ENCODE assay signal across 1 cellular context in genomic region chr9:124776952-124777645, GRCh38.
TF ChIP-seq lines count a peak whose summit lies in the region.

TSS of gene OLFML2A (plus strand) at chr9:124777133. CDS start at chr9:124777271, 138 bp downstream.

TF ChIP-seq in WTC11, 78 proteins besides CTCF, POLR2A, EP300 and RAD21 (continued from another document):
- no peak for TF ChIP-seq ZBTB43 (CRISPR knock-in tag; IDR thresholded peaks at IDR 0.05)
- peak; percentile 88; the same call in 1 of the 2 replicates for TF ChIP-seq KAT7 (CRISPR knock-in tag; IDR thresholded peaks at IDR 0.05; ENCODE audit: borderline replicate concordance)
- peak; percentile 61 for TF ChIP-seq ZNF232 (CRISPR knock-in tag; IDR thresholded peaks at IDR 0.05)
- no peak for TF ChIP-seq ZNF396 (CRISPR knock-in tag; IDR thresholded peaks at IDR 0.05; ENCODE audit: borderline replicate concordance)
- TF ChIP-seq ERG (CRISPR knock-in tag; IDR thresholded peaks at IDR 0.05): no peak
- TF ChIP-seq ATF2 (CRISPR knock-in tag; IDR thresholded peaks at IDR 0.05; ENCODE audit: borderline replicate concordance, low read depth): no peak
- TF ChIP-seq HMGXB4 (CRISPR knock-in tag; IDR thresholded peaks at IDR 0.05): peak; percentile 98
